In the genomic region with DNA sequence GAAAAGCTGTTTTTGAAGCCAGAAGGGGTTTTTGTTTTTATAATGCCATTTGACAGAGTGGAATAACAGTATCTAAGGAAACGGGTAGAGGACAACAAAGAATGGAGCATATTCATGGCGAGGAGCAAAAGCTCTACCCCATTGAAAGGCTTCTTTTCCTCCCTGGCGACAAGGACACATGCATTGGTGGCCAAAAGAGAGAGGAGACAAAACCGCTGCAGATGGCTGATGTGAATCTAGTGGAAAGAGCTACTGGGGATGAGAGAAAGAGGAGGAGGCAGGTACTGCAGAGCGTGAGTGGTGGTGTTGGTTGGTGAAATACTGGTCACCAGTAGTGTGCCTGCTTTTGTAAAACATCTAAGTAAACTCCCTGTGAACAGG, we compare ENCODE assay signal across 8 cellular contexts. TPM values are rescaled to one million over a fixed set of nuclear protein-coding genes. Genes with fewer than 3 reads are reported as not detected.
DNase-seq lines count a peak whose midpoint lies in the region; ATAC-seq and TF ChIP-seq lines count a peak whose summit lies in the region.

No MANE protein-coding gene starts in this region.

- H4K8ac ChIP-seq in H9 (replicated peaks; ENCODE audit: insufficient read length, low read depth, low read length): no peak overlapping the region

- peaks cover 2% of the 10 kb centered on the region; the same call in 1 of the 2 replicates for H3K79me2 ChIP-seq in H9 (ENCODE audit: insufficient read depth, low read length)

- ATAC-seq in central memory CD8-positive, alpha-beta T cell (replicated peaks; ENCODE audit: extremely low read depth, poor library complexity, severe bottlenecking): no peak
- peak; percentile 16 for ATAC-seq in left lung

- peak overlapping the region; percentile 54 for H3K4me2 ChIP-seq in H9 (ENCODE audit: insufficient read depth, insufficient read length, low read length)

- no peaks in the 10 kb centered on the region for H3K4me1 ChIP-seq in H9 (ENCODE audit: insufficient read depth, low read length)
- peaks cover 0 to 27% of the 10 kb centered on the region in 2 donors for H3K4me1 ChIP-seq in left lung

- H3K27me3 Mint-ChIP-seq in H9 (ENCODE audit: low read depth): no peaks in the 10 kb centered on the region
- no peaks in the 10 kb centered on the region for H3K27me3 Mint-ChIP-seq in central memory CD8-positive, alpha-beta T cell

- H3T11ph ChIP-seq in H9 (ENCODE audit: low read length): no peak overlapping the region

- no peak for TF ChIP-seq CTCF in H9 (conservative IDR thresholded peaks at IDR 0.05)
- no peak for TF ChIP-seq CTCF in left lung (IDR thresholded peaks at IDR 0.05)

- intact Hi-C loops in left lung (cut with DNase I): no loop called here

- H2AFZ ChIP-seq in H9 (ENCODE audit: low read length): no peak overlapping the region

- H3K4ac ChIP-seq in H9 (ENCODE audit: low read depth, low read length): no peak overlapping the region

- H2BK15ac ChIP-seq in H9 (ENCODE audit: low read depth, low read length): no peak overlapping the region

- H3K27me3 ChIP-seq in H9 (ENCODE audit: insufficient read depth, low read length) (no peaks in the 10 kb centered on the region), left lung (no peaks in the 10 kb centered on the region)

- no peak overlapping the region for H3K14ac ChIP-seq in H9 (ENCODE audit: insufficient read depth, low read length)

- H3K9me3 Mint-ChIP-seq in H9: no peaks in the 10 kb centered on the region
- H3K9me3 Mint-ChIP-seq in central memory CD8-positive, alpha-beta T cell: no peaks in the 10 kb centered on the region

- H3K23me2 ChIP-seq in H9 (ENCODE audit: insufficient read length, low read depth, low read length, poor library complexity, severe bottlenecking): peaks cover 3% of the 10 kb centered on the region

- H2BK120ac ChIP-seq in H9 (ENCODE audit: low read depth, low read length, poor library complexity, severe bottlenecking): no peak overlapping the region

- H3K23ac ChIP-seq in H9 (ENCODE audit: insufficient read length, low read depth, low read length): no peak overlapping the region

- no peak overlapping the region for H2BK12ac ChIP-seq in H9 (ENCODE audit: insufficient read length, low read depth, low read length)

- H3K4me3 Mint-ChIP-seq in H9: peak overlapping the region; percentile 81 to 93
- H3K4me3 Mint-ChIP-seq in central memory CD8-positive, alpha-beta T cell: peak overlapping the region; percentile 93

- H3K56ac ChIP-seq in H9 (ENCODE audit: insufficient read length, low read depth, low read length): no peak overlapping the region

- no peaks in the 10 kb centered on the region for H3K79me1 ChIP-seq in H9 (ENCODE audit: insufficient read depth, low read depth, low read length, poor library complexity, severe bottlenecking)

- no peaks in the 10 kb centered on the region for H3K36me3 ChIP-seq in left lung

- H3K4me3 ChIP-seq in left lung: peak overlapping the region; percentile 45 to 50

- no peak overlapping the region for H2AK5ac ChIP-seq in H9 (ENCODE audit: insufficient read length, low read length)

- no peak overlapping the region for H2BK5ac ChIP-seq in H9 (ENCODE audit: insufficient read length, low read length)

- DNase-seq in GM03348 (ENCODE audit: low spot score): peak; percentile 21
- no peak for DNase-seq in H9
- DNase-seq in NCI-H526 (lab: John Stamatoyannopoulos, UW): peak; percentile 35 to 36
- DNase-seq in central memory CD8-positive, alpha-beta T cell (ENCODE audit: low spot score in 2 of 2): no peak
- DNase-seq in left lung: no peak
- DNase-seq in NCI-H82 treated with DMSO at 0.1 percent for 48 hours (lab: John Stamatoyannopoulos, UW; ENCODE audit: unreplicated experiment): no peak
- DNase-seq in dedifferentiated amniotic fluid mesenchymal stem cell (ENCODE audit: extremely low spot score): no peak

- H3K27ac Mint-ChIP-seq in H9: peak overlapping the region; percentile 6 to 82 (median 80)
- H3K27ac Mint-ChIP-seq in central memory CD8-positive, alpha-beta T cell (ENCODE audit: low read depth): peak overlapping the region; percentile 83

- H3K9ac ChIP-seq in H9 (ENCODE audit: extremely low read depth, insufficient read length, low read length): peak overlapping the region; percentile 5

- no peaks in the 10 kb centered on the region for H3K36me3 Mint-ChIP-seq in H9 (ENCODE audit: insufficient read depth in 1 of 3, low read depth in 3 of 3)
- peaks cover 6% of the 10 kb centered on the region for H3K36me3 Mint-ChIP-seq in central memory CD8-positive, alpha-beta T cell (ENCODE audit: insufficient read depth)

- no CpG with 5 or more reads among the region's 5 CpGs for WGBS in H9 (ENCODE audit: extremely low coverage, insufficient read length, low lambda C conversion rate)

- no peak overlapping the region for H4K5ac ChIP-seq in H9 (ENCODE audit: insufficient read length, low read depth, low read length)

- H3K27ac ChIP-seq in H9 (ENCODE audit: insufficient read length, low read depth, low read length) (no peak overlapping the region), left lung (peak overlapping the region; percentile 44 to 75), temporal lobe (ENCODE audit: low read depth, low read length) (peak overlapping the region; percentile 80)

- H4K91ac ChIP-seq in H9 (ENCODE audit: insufficient read length, low read depth, low read length): no peak overlapping the region

- H3K18ac ChIP-seq in H9 (ENCODE audit: insufficient read length, low read depth, low read length): no peak overlapping the region

- H3K9me3 ChIP-seq in H9 (ENCODE audit: control insufficient read depth, low read depth, low read length): no peaks in the 10 kb centered on the region
- no peaks in the 10 kb centered on the region for H3K9me3 ChIP-seq in left lung

- H4K20me1 ChIP-seq in H9 (ENCODE audit: control insufficient read depth, insufficient read depth, insufficient read length): no peaks in the 10 kb centered on the region

- H3K4me1 Mint-ChIP-seq in H9: peaks cover 14 to 15% of the 10 kb centered on the region in 2 experiments
- H3K4me1 Mint-ChIP-seq in central memory CD8-positive, alpha-beta T cell: peaks cover 24% of the 10 kb centered on the region

- H2BK20ac ChIP-seq in H9 (ENCODE audit: low read depth, low read length, poor library complexity, severe bottlenecking): no peak overlapping the region

RNA-seq across cellular contexts. Expression of gene APC, which starts 0.5 kb away (rescaled TPM):
- 28.1 and 29.3 TPM in 2 replicates for total RNA-seq in H9 (2021)
- 10 to 100 TPM; 41.0 to 52.0 TPM for total RNA-seq in left lung
- 320 TPM for total RNA-seq in temporal lobe

Comparison
In these comparisons a context has a peak if more than half of its experiments do, and no peak if none do; other contexts are left out.
1. DNase-seq: peak in GM03348 (single experiment) and NCI-H526 (2 of 2); none in H9 (single experiment), central memory CD8-positive, alpha-beta T cell (0 of 2), left lung (0 of 2), NCI-H82 treated with DMSO at 0.1 percent for 48 hours (single experiment) and dedifferentiated amniotic fluid mesenchymal stem cell (single experiment).